18 cellular contexts compared by ENCODE assay signal in the genomic region with DNA sequence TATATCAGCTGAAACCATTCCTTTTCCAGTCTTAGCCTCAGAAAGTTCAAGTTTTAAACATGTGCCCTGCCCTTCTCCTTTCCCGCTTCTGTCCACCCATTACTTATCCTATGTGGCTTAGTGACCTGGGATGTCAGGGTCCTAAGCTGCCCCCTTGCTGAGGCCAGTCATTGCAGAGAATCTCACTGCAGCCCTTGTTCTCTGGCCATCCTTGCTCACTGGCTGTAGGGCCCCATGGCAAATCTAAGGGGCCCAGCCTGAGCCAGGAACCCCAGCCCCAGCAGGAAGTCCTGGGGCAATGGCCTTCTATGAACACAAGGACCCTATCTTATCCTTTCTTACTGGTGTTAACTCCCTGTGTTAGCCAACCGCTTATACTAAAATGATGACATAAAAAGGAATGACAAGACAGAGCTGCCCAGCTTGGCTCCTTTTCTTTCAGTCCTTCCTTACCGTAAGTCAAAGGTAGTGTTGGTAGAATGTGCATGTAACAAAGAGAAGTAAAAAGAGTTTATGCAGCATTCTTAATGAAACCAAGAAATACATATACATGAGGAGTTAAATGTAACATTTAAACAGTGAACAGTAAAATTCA. TPM values are rescaled to one million over a fixed set of nuclear protein-coding genes. Genes with fewer than 3 reads are reported as not detected.
DNase-seq lines count a peak whose midpoint lies in the region; ATAC-seq, FAIRE-seq and TF ChIP-seq lines count a peak whose summit lies in the region.
"Had no signal": no experiment of that assay in that cellular context is flagged by ENCODE, and none has a peak within 500 bp of the region (broad histone marks: within the 10 kb centered on the region; RNA-seq: fewer than 3 reads in every experiment).

No MANE protein-coding gene starts in this region.

- H3K79me2 ChIP-seq in GM23248 (ENCODE audit: insufficient read depth) (no peaks in the 10 kb centered on the region), astrocyte (ENCODE audit: insufficient read depth, low read length) (peaks cover 4% of the 10 kb centered on the region)

- in situ Hi-C loops in GM23248 (cut with MboI) = no loop called here

- ATAC-seq in psoas muscle = peak in 3 of 4 donors; percentile 15 to 35 (median 24)
- ATAC-seq in GM19351 (IDR thresholded peaks at IDR 0.05; ENCODE audit: unreplicated experiment) = no peak
- no peak for ATAC-seq in GM21367 (IDR thresholded peaks at IDR 0.05; ENCODE audit: unreplicated experiment)
- ATAC-seq: activated CD8-positive, alpha-beta T cell treated with anti-CD3 and anti-CD28 coated beads, Interleukin-2, amount 10 ng/mL, durations not matched to agents 7 days and 5 days; activated T-cell treated with anti-CD3 and anti-CD28 coated beads, Interleukin-2, amount 50 U/mL, for 72 hours; WTC11 had no signal

- TF ChIP-seq CTCF in astrocyte (IDR thresholded peaks at IDR 0.05; ENCODE audit: insufficient read depth, low read depth, low read length) (no peak), psoas muscle (IDR thresholded peaks at IDR 0.05) (no peak)

- no peak overlapping the region for H3K4me3 Mint-ChIP-seq in astrocyte (ENCODE audit: unreplicated experiment)
- H3K4me3 Mint-ChIP-seq: activated CD8-positive, alpha-beta T cell treated with anti-CD3 and anti-CD28 coated beads, Interleukin-2, amount 10 ng/mL, durations not matched to agents 7 days and 5 days; activated naive CD8-positive, alpha-beta T cell; activated T-cell treated with anti-CD3 and anti-CD28 coated beads, Interleukin-2, amount 50 U/mL, for 72 hours; WTC11 had no signal

- peaks cover 35% of the 10 kb centered on the region for H3K36me3 Mint-ChIP-seq in astrocyte (ENCODE audit: low read depth, unreplicated experiment)

- H3K4me1 Mint-ChIP-seq in astrocyte (ENCODE audit: low read depth, unreplicated experiment) = peaks cover 39% of the 10 kb centered on the region
- H3K4me1 Mint-ChIP-seq: WTC11 had no signal

- peaks cover 2% of the 10 kb centered on the region for H3K9me3 Mint-ChIP-seq in astrocyte (ENCODE audit: unreplicated experiment)
- H3K9me3 Mint-ChIP-seq: activated T-cell treated with anti-CD3 and anti-CD28 coated beads, Interleukin-2, amount 50 U/mL, for 72 hours; WTC11 had no signal

- no peaks in the 10 kb centered on the region for H3K9me2 ChIP-seq in GM23248 (ENCODE audit: insufficient read depth)

- no peak for FAIRE-seq in astrocyte (lab: Jason Lieb, UNC)
- no peak for FAIRE-seq in HTR-8/SVneo (lab: Jason Lieb, UNC)
- FAIRE-seq: frontal cortex had no signal

- H3K36me3 ChIP-seq in GM23248 (ENCODE audit: low read depth) = no peaks in the 10 kb centered on the region
- peaks cover 25% of the 10 kb centered on the region for H3K36me3 ChIP-seq in astrocyte (ENCODE audit: insufficient read depth, low read length)
- H3K36me3 ChIP-seq in psoas muscle (ENCODE audit: insufficient read depth in 1 of 2, low read depth in 1 of 2) = peaks cover 0 to 41% of the 10 kb centered on the region in 2 donors

- H3K27ac ChIP-seq in GM23248 (peak overlapping the region; percentile 55), astrocyte (ENCODE audit: low read depth, low read length) (peak overlapping the region; percentile 69), psoas muscle (peak overlapping the region; percentile 71)
- H3K27ac ChIP-seq: cardiac muscle cell had no signal

- H4K20me1 ChIP-seq in GM23248 (ENCODE audit: insufficient read depth) (no peaks in the 10 kb centered on the region), astrocyte (ENCODE audit: insufficient read depth, low read length) (peaks cover 7% of the 10 kb centered on the region)

- H3K4me1 ChIP-seq in GM23248 (ENCODE audit: insufficient read depth) (peaks cover 26% of the 10 kb centered on the region), astrocyte (ENCODE audit: insufficient read depth, low read length) (peaks cover 30% of the 10 kb centered on the region), psoas muscle (peaks cover 32% of the 10 kb centered on the region)

- H3K9ac ChIP-seq in GM23248 = no peak overlapping the region
- H3K9ac ChIP-seq in astrocyte (ENCODE audit: low read length) = peak overlapping the region; percentile 45

- H2AFZ ChIP-seq in GM23248 (no peak overlapping the region), astrocyte (ENCODE audit: low read depth, low read length) (no peak overlapping the region)

- no peak overlapping the region for H3K4me3 ChIP-seq in GM23248
- no peak overlapping the region for H3K4me3 ChIP-seq in astrocyte (ENCODE audit: insufficient read depth, low read depth, low read length)
- no peak overlapping the region for H3K4me3 ChIP-seq in psoas muscle
- H3K4me3 ChIP-seq: cardiac muscle cell had no signal

- H3K4me2 ChIP-seq in GM23248 (ENCODE audit: unreplicated experiment) (peak overlapping the region; percentile 23), astrocyte (ENCODE audit: low read length) (peak overlapping the region; percentile 14)

- intact Hi-C loops in psoas muscle (cut with DNase I) = no loop called here

- H3K27me3 Mint-ChIP-seq in astrocyte (ENCODE audit: low read depth, unreplicated experiment) = no peaks in the 10 kb centered on the region
- H3K27me3 Mint-ChIP-seq: activated naive CD8-positive, alpha-beta T cell had no signal

- peak overlapping the region; percentile 35 for H3K27ac Mint-ChIP-seq in astrocyte (ENCODE audit: unreplicated experiment)
- H3K27ac Mint-ChIP-seq: activated CD8-positive, alpha-beta T cell treated with anti-CD3 and anti-CD28 coated beads, Interleukin-2, amount 10 ng/mL, durations not matched to agents 7 days and 5 days; activated naive CD8-positive, alpha-beta T cell; activated T-cell treated with anti-CD3 and anti-CD28 coated beads, Interleukin-2, amount 50 U/mL, for 72 hours; WTC11 had no signal

- no peaks in the 10 kb centered on the region for H3K27me3 ChIP-seq in GM23248 (replicated peaks; ENCODE audit: insufficient read depth)
- no peaks in the 10 kb centered on the region for H3K27me3 ChIP-seq in astrocyte (ENCODE audit: insufficient read depth, low read length)
- no peaks in the 10 kb centered on the region for H3K27me3 ChIP-seq in psoas muscle (ENCODE audit: insufficient read depth in 3 of 3, low read length in 2 of 3)
- H3K27me3 ChIP-seq: cardiac muscle cell had no signal

- peaks cover 17% of the 10 kb centered on the region; the same call in 1 of the 2 replicates for H3F3A ChIP-seq in GM23248 (ENCODE audit: insufficient read depth)

- DNase-seq in GM23248 (peak; percentile 24), astrocyte (ENCODE audit: low read depth) (no peak), foreskin melanocyte (peak; percentile 12), psoas muscle (no peak), SW 1271 (lab: John Stamatoyannopoulos, UW) (no peak), HTR-8/SVneo (ENCODE audit: insufficient read length, low spot score) (no peak)
- DNase-seq: activated CD8-positive, alpha-beta T cell treated with anti-CD3 and anti-CD28 coated beads, Interleukin-2, amount 10 ng/mL, durations not matched to agents 7 days and 5 days; activated T-cell treated with anti-CD3 and anti-CD28 coated beads, Interleukin-2, amount 50 U/mL, for 72 hours; effector CD4-positive, alpha-beta T cell; NCI-H187; RPMI8226 had no signal

- no peaks in the 10 kb centered on the region for H3K9me3 ChIP-seq in GM23248 (ENCODE audit: low read depth)
- no peaks in the 10 kb centered on the region for H3K9me3 ChIP-seq in astrocyte (ENCODE audit: insufficient read depth, low read depth, low read length)
- no peaks in the 10 kb centered on the region for H3K9me3 ChIP-seq in psoas muscle

- 78 to 82% methylated on average over 3 of the region's 3 CpGs for WGBS in GM23248 (ENCODE audit: low coverage in 1 of 2, low lambda C conversion rate in 2 of 2, missing lambda C conversion rate in 2 of 2), 2 experiments
- 81 to 95% (median 84%) methylated on average over 3 of the region's 3 CpGs for WGBS in psoas muscle, 3 donors

RNA-seq across cellular contexts. Expression of a gene that starts 29.8 kb away (rescaled TPM):
- total RNA-seq in GM23248 (2014; rRNA removed; shearing (Covaris generic)) = 40.7 and 63.4 TPM in 2 replicates
- polyA plus RNA-seq in GM23248 (2016; fragmentation: Nextera tagmentation; extraction: Ambion mirVana) (42.5 and 44.1 TPM in 2 replicates), psoas muscle (100 to 1,000 TPM in 1 of 3 donors, 10 to 100 TPM in 1, 1 to 10 TPM in 1; 8.8 to 164 (median 70.7) TPM)
- total RNA-seq in astrocyte (116 and 168 TPM in 2 replicates), psoas muscle (100 to 1,000 TPM in 3 of 4 donors, 10 to 100 TPM in 1; 64.4 to 215 (median 129) TPM)

RNA-seq across cellular contexts. Expression of a gene that starts 56.0 kb away (rescaled TPM):
- total RNA-seq in GM23248 (2014; rRNA removed; shearing (Covaris generic)) = not detected in 2 replicates
- not detected in 2 replicates for polyA plus RNA-seq in GM23248 (2016; fragmentation: Nextera tagmentation; extraction: Ambion mirVana)
- total RNA-seq in astrocyte = not detected in 2 replicates
- total RNA-seq in psoas muscle = under 1 TPM in 2 of 4 donors, not detected in 2; 0.13 TPM
- polyA plus RNA-seq in psoas muscle = under 1 TPM; 0.03 TPM
- total RNA-seq: cardiac muscle cell, pulmonary artery endothelial cell had no signal
- polyA plus RNA-seq: cardiac muscle cell had no signal

Comparison
In these comparisons a context has a peak if more than half of its experiments do, and no peak if none do; other contexts are left out.
1. DNase-seq: peak in GM23248 (single experiment) and foreskin melanocyte (single experiment); none in astrocyte (single experiment), psoas muscle (0 of 2), SW 1271 (0 of 2) and HTR-8/SVneo (single experiment).
2. ATAC-seq: peak in psoas muscle (3 of 4); none in GM19351 (single experiment) and GM21367 (single experiment).
3. Peak in every context shown above with its lines, with median percentiles within 50 percentile points of each other: H3K27ac ChIP-seq.